Comparison of ENCODE assay signal across 1 cellular context in genomic region chr11:67395555-67396257, GRCh38.
TF ChIP-seq lines count a peak whose summit lies in the region.

No MANE protein-coding gene starts in this region.

TF ChIP-seq in H1, 55 proteins besides CTCF, POLR2A, EP300 and RAD21 (continued from another document):
- no peak for TF ChIP-seq SIX5 (IDR thresholded peaks at IDR 0.05; ENCODE audit: low read depth, low read length)
- no peak for TF ChIP-seq SRF (IDR thresholded peaks at IDR 0.05; ENCODE audit: low read depth, low read length)
- no peak for TF ChIP-seq RNF2 (IDR thresholded peaks at IDR 0.05; ENCODE audit: borderline replicate concordance, low read depth, low read length, missing control alignments, poor library complexity, severe bottlenecking)
TF ChIP-seq in H1: peak in this region for 0.
